19 cellular contexts compared by ENCODE assay signal in genomic region chr2:8257502-8257901, GRCh38.
"Had no signal": no experiment of that assay in that cellular context is flagged by ENCODE, and none has a peak within 500 bp of the region (broad histone marks: within the 10 kb centered on the region; RNA-seq: fewer than 3 reads in every experiment).

No MANE protein-coding gene starts in this region.

- H3K4me1 ChIP-seq: esophagus squamous epithelium, psoas muscle, upper lobe of left lung, uterus had no signal

- DNase-seq: cortex of kidney; effector memory CD4-positive, alpha-beta T cell; esophagus squamous epithelium; foreskin fibroblast; kidney glomerular epithelial cell; naive thymus-derived CD4-positive, alpha-beta T cell; nephron progenitor cell; psoas muscle; retina; right lobe of liver; stimulated activated CD4-positive, alpha-beta T cell treated with anti-CD3 and anti-CD28 coated beads, Interleukin-4, amount 100 ng/mL, for 1 hour; stimulated activated CD8-positive, alpha-beta memory T cell treated with anti-CD3 and anti-CD28 coated beads, Interleukin-4, amount 100 ng/mL, for 48 hours; tibial artery; upper lobe of left lung; uterus had no signal

- H3K36me3 ChIP-seq: esophagus squamous epithelium, gastroesophageal sphincter, neutrophil, right lobe of liver, tibial artery, upper lobe of left lung, uterus had no signal

- H3K4me3 ChIP-seq: esophagus squamous epithelium, gastroesophageal sphincter, psoas muscle, right lobe of liver, tibial artery, upper lobe of left lung, uterus had no signal

- H3K27me3 ChIP-seq: esophagus squamous epithelium, gastroesophageal sphincter, neutrophil, right lobe of liver, tibial artery, upper lobe of left lung, uterus had no signal

- H3K27ac Mint-ChIP-seq: naive thymus-derived CD4-positive, alpha-beta T cell; nephron progenitor cell; stimulated activated effector memory CD8-positive, alpha-beta T cell treated with anti-CD3 and anti-CD28 coated beads, Interleukin-12 subunit alpha, Interleukin-12 subunit beta, amount 100 ng/mL, for 72 hours; stimulated activated naive CD8-positive, alpha-beta T cell treated with anti-CD3 and anti-CD28 coated beads, Interleukin-15, Interleukin-2, amounts not matched to agents 100 ng/mL and 50 ng/mL, for 24 hours had no signal

- H3K27ac ChIP-seq: esophagus squamous epithelium, gastroesophageal sphincter, neutrophil, psoas muscle, right lobe of liver, tibial artery, upper lobe of left lung, uterus had no signal

- H3K4me3 Mint-ChIP-seq: naive thymus-derived CD4-positive, alpha-beta T cell; nephron progenitor cell; stimulated activated effector memory CD8-positive, alpha-beta T cell treated with anti-CD3 and anti-CD28 coated beads, Interleukin-12 subunit alpha, Interleukin-12 subunit beta, amount 100 ng/mL, for 72 hours; stimulated activated naive CD8-positive, alpha-beta T cell treated with anti-CD3 and anti-CD28 coated beads, Interleukin-15, Interleukin-2, amounts not matched to agents 100 ng/mL and 50 ng/mL, for 24 hours had no signal

- H3K9me3 Mint-ChIP-seq: nephron progenitor cell; stimulated activated effector memory CD8-positive, alpha-beta T cell treated with anti-CD3 and anti-CD28 coated beads, Interleukin-12 subunit alpha, Interleukin-12 subunit beta, amount 100 ng/mL, for 72 hours; stimulated activated naive CD8-positive, alpha-beta T cell treated with anti-CD3 and anti-CD28 coated beads, Interleukin-15, Interleukin-2, amounts not matched to agents 100 ng/mL and 50 ng/mL, for 24 hours had no signal

- H3K9me3 ChIP-seq: esophagus squamous epithelium, gastroesophageal sphincter, neutrophil, psoas muscle, right lobe of liver, tibial artery, upper lobe of left lung, uterus had no signal
